8 cellular contexts compared by ENCODE assay signal in the genomic region with DNA sequence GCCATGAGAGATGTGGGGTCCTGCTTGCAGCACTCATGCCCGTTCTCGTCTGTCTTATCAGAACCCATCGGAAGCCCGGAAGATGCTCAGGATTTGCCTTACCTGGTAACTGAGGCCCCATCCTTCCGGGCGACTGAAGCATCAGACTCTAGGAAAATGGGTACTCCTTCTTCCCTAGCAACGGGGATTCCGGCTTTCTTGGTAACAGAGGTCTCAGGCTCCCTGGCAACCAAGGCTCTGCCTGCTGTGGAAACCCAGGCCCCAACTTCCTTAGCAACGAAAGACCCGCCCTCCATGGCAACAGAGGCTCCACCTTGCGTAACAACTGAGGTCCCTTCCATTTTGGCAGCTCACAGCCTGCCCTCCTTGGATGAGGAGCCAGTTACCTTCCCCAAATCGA. TPM values are rescaled to one million over a fixed set of nuclear protein-coding genes. Genes with fewer than 3 reads are reported as not detected.
DNase-seq lines count a peak whose midpoint lies in the region; ATAC-seq and TF ChIP-seq lines count a peak whose summit lies in the region.

No MANE protein-coding gene starts in this region.

- TF ChIP-seq CTCF in natural killer cell (IDR thresholded peaks at IDR 0.05) = no peak

- CTCF ChIA-PET in activated CD4-positive, alpha-beta memory T cell treated with anti-CD3 and anti-CD28 coated beads for 36 hours (lab: Charles Lee) = interaction anchor here (1.3 to 2.0 kb wide), 2 partner anchors 8 to 55 kb away, joined by 4 to 8 read pairs; a partner anchor contains a TSS

- peaks cover 46% of the 10 kb centered on the region for H3K4me1 Mint-ChIP-seq in activated CD4-positive, alpha-beta memory T cell treated with anti-CD3 and anti-CD28 coated beads for 36 hours (ENCODE audit: low read depth)
- peaks cover 12 to 25% of the 10 kb centered on the region in 2 donors for H3K4me1 Mint-ChIP-seq in natural killer cell

- no peaks in the 10 kb centered on the region for H3K9me3 ChIP-seq in effector memory CD4-positive, alpha-beta T cell (ENCODE audit: control insufficient read depth, low read length)

- POLR2A ChIA-PET in activated CD4-positive, alpha-beta memory T cell treated with anti-CD3 and anti-CD28 coated beads for 36 hours (lab: Charles Lee) = no interaction called here

- no peaks in the 10 kb centered on the region for H3K27me3 Mint-ChIP-seq in activated CD4-positive, alpha-beta memory T cell treated with anti-CD3 and anti-CD28 coated beads for 36 hours
- peaks cover 13 to 15% of the 10 kb centered on the region in 2 donors for H3K27me3 Mint-ChIP-seq in natural killer cell (ENCODE audit: low read depth in 2 of 2)

- peaks cover 5% of the 10 kb centered on the region for H3K36me3 Mint-ChIP-seq in activated CD4-positive, alpha-beta memory T cell treated with anti-CD3 and anti-CD28 coated beads for 36 hours
- no peaks in the 10 kb centered on the region for H3K36me3 Mint-ChIP-seq in natural killer cell

- peaks cover 7% of the 10 kb centered on the region for H3K36me3 ChIP-seq in effector memory CD4-positive, alpha-beta T cell (ENCODE audit: control insufficient read depth, insufficient read depth, low read length)

- intact Hi-C loops in activated CD4-positive, alpha-beta memory T cell treated with anti-CD3 and anti-CD28 coated beads for 36 hours (cut with micrococcal nuclease) = no loop called here
- intact Hi-C loops in natural killer cell (cut with micrococcal nuclease) = no loop called here

- H3K27ac Mint-ChIP-seq in activated CD4-positive, alpha-beta memory T cell treated with anti-CD3 and anti-CD28 coated beads for 36 hours = peak overlapping the region; percentile 62
- H3K27ac Mint-ChIP-seq in natural killer cell = peak overlapping the region; percentile 20 to 57

- no peaks in the 10 kb centered on the region for H3K9me3 Mint-ChIP-seq in activated CD4-positive, alpha-beta memory T cell treated with anti-CD3 and anti-CD28 coated beads for 36 hours
- H3K9me3 Mint-ChIP-seq in natural killer cell = no peaks in the 10 kb centered on the region

- H3K4me3 Mint-ChIP-seq in activated CD4-positive, alpha-beta memory T cell treated with anti-CD3 and anti-CD28 coated beads for 36 hours = peak overlapping the region; percentile 55
- H3K4me3 Mint-ChIP-seq in natural killer cell = peak overlapping the region; percentile 49

- peaks cover 37% of the 10 kb centered on the region for H3K4me1 ChIP-seq in effector memory CD4-positive, alpha-beta T cell (ENCODE audit: control insufficient read depth, insufficient read depth, low read length, poor library complexity, severe bottlenecking)

- peak overlapping the region; percentile 62 for H3K27ac ChIP-seq in effector memory CD4-positive, alpha-beta T cell (ENCODE audit: insufficient read depth, low read length, poor library complexity, severe bottlenecking)

- ATAC-seq in natural killer cell = peak; percentile 58 to 68 (median 59)

- no peak overlapping the region for H3K4me3 ChIP-seq in effector memory CD4-positive, alpha-beta T cell (ENCODE audit: insufficient read depth, low read depth, low read length, poor library complexity, severe bottlenecking)

- no peaks in the 10 kb centered on the region for H3K27me3 ChIP-seq in effector memory CD4-positive, alpha-beta T cell (replicated peaks; ENCODE audit: control insufficient read depth, insufficient read depth, low read length, poor library complexity, severe bottlenecking)

- DNase-seq in EL (peak; percentile 58), MV-4-11 (lab: John Stamatoyannopoulos, UW) (peak; percentile 98), natural killer cell (peak; percentile 49), HCEC 1CT (no peak), NCI-H2227 (lab: John Stamatoyannopoulos, UW; ENCODE audit: unreplicated experiment) (no peak)
- peak; percentile 89 for DNase-seq in activated CD4-positive, alpha-beta memory T cell treated with anti-CD3 and anti-CD28 coated beads for 36 hours
- DNase-seq in effector memory CD4-positive, alpha-beta T cell = peak; percentile 58 to 77 (median 74)
- DNase-seq in stimulated activated naive CD4-positive, alpha-beta T cell treated with Interleukin-2 at 50 U/mL for 16 hours (lab: John Stamatoyannopoulos, UW) = peak; percentile 74

RNA-seq across cellular contexts. Expression of a gene that starts 8.3 kb away (rescaled TPM):
- 1 to 10 TPM; 1.0 to 1.1 TPM for total RNA-seq in activated CD4-positive, alpha-beta memory T cell treated with anti-CD3 and anti-CD28 coated beads for 36 hours
- total RNA-seq in natural killer cell = 1 to 10 TPM in 2 of 3 donors, under 1 TPM in 1; 0.33 to 1.8 (median 1.1) TPM

RNA-seq across cellular contexts. Expression of a gene that starts 23.1 kb away (rescaled TPM):
- 100 to 1,000 TPM; 109 to 114 TPM for total RNA-seq in activated CD4-positive, alpha-beta memory T cell treated with anti-CD3 and anti-CD28 coated beads for 36 hours
- 100 to 1,000 TPM; 158 to 180 (median 162) TPM for total RNA-seq in natural killer cell

RNA-seq across cellular contexts. Expression of a gene that starts 42.6 kb away (rescaled TPM):
- total RNA-seq in activated CD4-positive, alpha-beta memory T cell treated with anti-CD3 and anti-CD28 coated beads for 36 hours = under 1 TPM; 0.48 to 0.52 TPM
- total RNA-seq in natural killer cell = 10 to 100 TPM in 2 of 3 donors, 1 to 10 TPM in 1; 6.3 to 22.3 (median 14.1) TPM

Comparison
In these comparisons a context has a peak if more than half of its experiments do, and no peak if none do; other contexts are left out.
1. DNase-seq: peak in EL (single experiment), MV-4-11 (single experiment), activated CD4-positive, alpha-beta memory T cell treated with anti-CD3 and anti-CD28 coated beads for 36 hours (single experiment), effector memory CD4-positive, alpha-beta T cell (3 of 3), natural killer cell (single experiment) and stimulated activated naive CD4-positive, alpha-beta T cell treated with Interleukin-2 at 50 U/mL for 16 hours (single experiment); none in HCEC 1CT (single experiment) and NCI-H2227 (single experiment).
2. RNA of a gene that starts 42.6 kb away (total RNA-seq): 6.3 to 22.3 TPM in natural killer cell; 0.48 to 0.52 TPM in activated CD4-positive, alpha-beta memory T cell treated with anti-CD3 and anti-CD28 coated beads for 36 hours; every median in the first group is over 4 times any median in the second.